12 cellular contexts compared by ENCODE assay signal in genomic region chr10:78301481-78301880, GRCh38.
DNase-seq lines count a peak whose midpoint lies in the region; ATAC-seq and TF ChIP-seq lines count a peak whose summit lies in the region.
"Had no signal": no experiment of that assay in that cellular context is flagged by ENCODE, and none has a peak within 500 bp of the region (broad histone marks: within the 10 kb centered on the region; RNA-seq: fewer than 3 reads in every experiment).

No MANE protein-coding gene starts in this region.

- H2BK120ac ChIP-seq in H9 (ENCODE audit: low read depth, low read length, poor library complexity, severe bottlenecking): no peak overlapping the region

- H3K36me3 Mint-ChIP-seq in H9 (ENCODE audit: insufficient read depth in 1 of 3, low read depth in 3 of 3): no peaks in the 10 kb centered on the region
- H3K36me3 Mint-ChIP-seq in immature natural killer cell: no peaks in the 10 kb centered on the region
- H3K36me3 Mint-ChIP-seq: stimulated activated memory B cell treated with anti-CD40 and anti-IgM and Interleukin-4, amounts not matched to agents 10 μg/mL and 1 μg/mL and 100 μg/mL, for 72 hours had no signal

- H3K4ac ChIP-seq in H9 (ENCODE audit: low read depth, low read length): no peak overlapping the region

- no peak for TF ChIP-seq EP300 in suprapubic skin (IDR thresholded peaks at IDR 0.05)

- no peak overlapping the region for H3K4me2 ChIP-seq in H9 (ENCODE audit: insufficient read depth, insufficient read length, low read length)

- no peak overlapping the region for H3K14ac ChIP-seq in H9 (ENCODE audit: insufficient read depth, low read length)

- TF ChIP-seq POLR2A in prostate gland (IDR thresholded peaks at IDR 0.05) (no peak), suprapubic skin (IDR thresholded peaks at IDR 0.05) (no peak)

- no peak overlapping the region for H4K5ac ChIP-seq in H9 (ENCODE audit: insufficient read length, low read depth, low read length)

- no peak overlapping the region for H2BK12ac ChIP-seq in H9 (ENCODE audit: insufficient read length, low read depth, low read length)

- DNase-seq in H9 (peak; percentile 27), immature natural killer cell (no peak), prostate gland (ENCODE audit: low spot score) (no peak), NCI-H345 (lab: John Stamatoyannopoulos, UW) (no peak), suprapubic skin (ENCODE audit: low spot score in 2 of 2) (no peak)
- DNase-seq: GOT3, tibial artery had no signal

- no peak overlapping the region for H2BK5ac ChIP-seq in H9 (ENCODE audit: insufficient read length, low read length)

- ATAC-seq in HG03565 (IDR thresholded peaks at IDR 0.05; ENCODE audit: unreplicated experiment): no peak
- ATAC-seq: esophagus mucosa; stimulated activated memory B cell treated with anti-CD40 and anti-IgM and Interleukin-4, amounts not matched to agents 10 μg/mL and 1 μg/mL and 100 μg/mL, for 72 hours had no signal

- no peaks in the 10 kb centered on the region; a peak in 1 of 5 replicates for H3K9me3 Mint-ChIP-seq in H9
- no peaks in the 10 kb centered on the region for H3K9me3 Mint-ChIP-seq in immature natural killer cell
- H3K9me3 Mint-ChIP-seq: stimulated activated memory B cell treated with anti-CD40 and anti-IgM and Interleukin-4, amounts not matched to agents 10 μg/mL and 1 μg/mL and 100 μg/mL, for 72 hours had no signal

- no peaks in the 10 kb centered on the region for H4K20me1 ChIP-seq in H9 (ENCODE audit: control insufficient read depth, insufficient read depth, insufficient read length)

- no peaks in the 10 kb centered on the region for H3K23me2 ChIP-seq in H9 (ENCODE audit: insufficient read length, low read depth, low read length, poor library complexity, severe bottlenecking)

- H4K91ac ChIP-seq in H9 (ENCODE audit: insufficient read length, low read depth, low read length): no peak overlapping the region

- H4K8ac ChIP-seq in H9 (replicated peaks; ENCODE audit: insufficient read length, low read depth, low read length): no peak overlapping the region

- H3K27ac ChIP-seq in C4-2B (peak overlapping the region; percentile 97), H9 (ENCODE audit: insufficient read length, low read depth, low read length) (no peak overlapping the region), prostate gland (peak overlapping the region; percentile 14 to 87), suprapubic skin (no peak overlapping the region)

- H3K79me2 ChIP-seq in H9 (ENCODE audit: insufficient read depth, low read length): no peaks in the 10 kb centered on the region

- no peak overlapping the region for H2BK20ac ChIP-seq in H9 (ENCODE audit: low read depth, low read length, poor library complexity, severe bottlenecking)

- H3K4me3 Mint-ChIP-seq in H9: no peak overlapping the region
- peak overlapping the region in 4 of 5 donors; percentile 9 to 42 (median 15) for H3K4me3 Mint-ChIP-seq in immature natural killer cell
- H3K4me3 Mint-ChIP-seq: activated CD4-positive, alpha-beta memory T cell treated with anti-CD3 and anti-CD28 coated beads, Interleukin-2, amount 10 ng/mL, durations not matched to agents 7 days and 5 days had no signal

- no peak overlapping the region for H3K9ac ChIP-seq in H9 (ENCODE audit: extremely low read depth, insufficient read length, low read length)

- no peak overlapping the region for H3K23ac ChIP-seq in H9 (ENCODE audit: insufficient read length, low read depth, low read length)

- H3T11ph ChIP-seq in H9 (ENCODE audit: low read length): no peak overlapping the region

- H3K27me3 ChIP-seq in H9 (ENCODE audit: insufficient read depth, low read length) (no peaks in the 10 kb centered on the region), prostate gland (replicated peaks; ENCODE audit: insufficient read depth) (no peaks in the 10 kb centered on the region), suprapubic skin (no peaks in the 10 kb centered on the region)
- H3K27me3 ChIP-seq: tibial artery had no signal

- no peak overlapping the region for H3K4me3 ChIP-seq in prostate gland
- no peak overlapping the region for H3K4me3 ChIP-seq in suprapubic skin
- H3K4me3 ChIP-seq: tibial artery had no signal

- no peak overlapping the region for H2BK15ac ChIP-seq in H9 (ENCODE audit: low read depth, low read length)

- intact Hi-C loops in prostate gland (cut with DNase I): loop anchor here (5.0 to 10.0 kb wide), 4 partner anchors 254 to 896 kb away; partner anchors contain the start of gene ZMIZ1

- H3K56ac ChIP-seq in H9 (ENCODE audit: insufficient read length, low read depth, low read length): no peak overlapping the region

- H3K36me3 ChIP-seq in prostate gland (no peaks in the 10 kb centered on the region), suprapubic skin (no peaks in the 10 kb centered on the region)
- H3K36me3 ChIP-seq: tibial artery had no signal

- H3K79me1 ChIP-seq in H9 (ENCODE audit: insufficient read depth, low read depth, low read length, poor library complexity, severe bottlenecking): no peaks in the 10 kb centered on the region

- peaks cover 2% of the 10 kb centered on the region; the same call in 1 of the 2 replicates for H3K4me1 ChIP-seq in H9 (ENCODE audit: insufficient read depth, low read length)
- H3K4me1 ChIP-seq in prostate gland (replicated peaks): peaks cover 4% of the 10 kb centered on the region
- peaks cover 12% of the 10 kb centered on the region for H3K4me1 ChIP-seq in suprapubic skin

- no peak overlapping the region for H3K18ac ChIP-seq in H9 (ENCODE audit: insufficient read length, low read depth, low read length)

- TF ChIP-seq CTCF in C4-2B (conservative IDR thresholded peaks at IDR 0.05): no peak
- TF ChIP-seq CTCF in H9 (conservative IDR thresholded peaks at IDR 0.05): no peak
- no peak for TF ChIP-seq CTCF in prostate gland (IDR thresholded peaks at IDR 0.05)
- no peak for TF ChIP-seq CTCF in suprapubic skin (IDR thresholded peaks at IDR 0.05)

- H3K9me3 ChIP-seq in H9 (ENCODE audit: control insufficient read depth, low read depth, low read length) (no peaks in the 10 kb centered on the region), prostate gland (no peaks in the 10 kb centered on the region), suprapubic skin (no peaks in the 10 kb centered on the region)
- H3K9me3 ChIP-seq: tibial artery had no signal

- no CpG with 5 or more reads among the region's 10 CpGs for WGBS in H9 (ENCODE audit: extremely low coverage, insufficient read length, low lambda C conversion rate)
- WGBS in prostate gland: 78% methylated on average over 10 of the region's 10 CpGs
- 80% methylated on average over 10 of the region's 10 CpGs for WGBS in suprapubic skin

- H3K4me1 Mint-ChIP-seq in H9 (peaks cover 28 to 30% of the 10 kb centered on the region in 2 experiments), immature natural killer cell (peaks cover 21 to 40% of the 10 kb centered on the region in 2 donors)

- no peak overlapping the region for H2AFZ ChIP-seq in H9 (ENCODE audit: low read length)

- H2AK5ac ChIP-seq in H9 (ENCODE audit: insufficient read length, low read length): no peak overlapping the region

- H3K27me3 Mint-ChIP-seq in H9 (ENCODE audit: low read depth) (peaks cover 18% of the 10 kb centered on the region), immature natural killer cell (ENCODE audit: low read depth in 3 of 3) (peaks cover 4 to 5% (median 5%) of the 10 kb centered on the region in 3 donors)
- H3K27me3 Mint-ChIP-seq: stimulated activated memory B cell treated with anti-CD40 and anti-IgM and Interleukin-4, amounts not matched to agents 10 μg/mL and 1 μg/mL and 100 μg/mL, for 72 hours had no signal

- H3K27ac Mint-ChIP-seq in H9 (no peak overlapping the region), immature natural killer cell (peak overlapping the region in 4 of 6 donors; percentile 19 to 70 (median 54))
- H3K27ac Mint-ChIP-seq: activated CD4-positive, alpha-beta memory T cell treated with anti-CD3 and anti-CD28 coated beads, Interleukin-2, amount 10 ng/mL, durations not matched to agents 7 days and 5 days had no signal

Comparison
In these comparisons a context has a peak if more than half of its experiments do, and no peak if none do; other contexts are left out.
1. H3K27ac ChIP-seq: peak in C4-2B (single experiment) and prostate gland (2 of 2); none in H9 (single experiment) and suprapubic skin (single experiment).
2. H3K27ac Mint-ChIP-seq: peak in immature natural killer cell (4 of 6); none in H9 (0 of 3).
3. H3K4me3 Mint-ChIP-seq: peak in immature natural killer cell (4 of 5); none in H9 (0 of 2).